In genomic region chr2:219701847-219702634, GRCh38 we compare ENCODE assay signal across 16 cellular contexts.
DNase-seq lines count a peak whose midpoint lies in the region; ATAC-seq, FAIRE-seq and TF ChIP-seq lines count a peak whose summit lies in the region.
"Had no signal": no experiment of that assay in that cellular context is flagged by ENCODE, and none has a peak within 500 bp of the region (broad histone marks: within the 10 kb centered on the region; RNA-seq: fewer than 3 reads in every experiment).

No MANE protein-coding gene starts in this region.

- H3K4me1 ChIP-seq in heart right ventricle (peaks cover 0 to 49% (median 24%) of the 10 kb centered on the region in 9 donors), prostate gland (replicated peaks) (no peaks in the 10 kb centered on the region), kidney (ENCODE audit: control insufficient read depth in 1 of 2, insufficient read depth in 1 of 2, low read depth in 1 of 2, low read length in 2 of 2) (no peaks in the 10 kb centered on the region)

- 33 to 35% methylated on average over 8 of the region's 8 CpGs for WGBS in heart right ventricle, 2 donors
- WGBS in prostate gland: 23% methylated on average over 8 of the region's 8 CpGs

- H3K27me3 ChIP-seq in heart right ventricle (peaks cover 0 to 19% (median 0%) of the 10 kb centered on the region in 7 donors), prostate gland (replicated peaks; ENCODE audit: insufficient read depth) (no peaks in the 10 kb centered on the region)

- no peaks in the 10 kb centered on the region for H3K36me3 ChIP-seq in heart right ventricle
- H3K36me3 ChIP-seq in prostate gland: no peaks in the 10 kb centered on the region
- no peaks in the 10 kb centered on the region for H3K36me3 ChIP-seq in kidney (ENCODE audit: control insufficient read depth in 1 of 2, insufficient read depth in 2 of 2, low read length in 2 of 2)

- no peak for FAIRE-seq in kidney (lab: Jason Lieb, UNC)
- FAIRE-seq: GM19239, RCC 7860 had no signal

- peak; percentile 26 to 69 (median 62) for ATAC-seq in heart right ventricle
- ATAC-seq in GM19455 (IDR thresholded peaks at IDR 0.05; ENCODE audit: unreplicated experiment): no peak
- ATAC-seq: naive thymus-derived CD4-positive, alpha-beta T cell; sciatic nerve had no signal

- H3K4me3 ChIP-seq in astrocyte of the cerebellum (ENCODE audit: low read depth, low read length): no peak overlapping the region
- H3K4me3 ChIP-seq in heart right ventricle: no peak overlapping the region
- no peak overlapping the region for H3K4me3 ChIP-seq in prostate gland
- no peak overlapping the region for H3K4me3 ChIP-seq in kidney (ENCODE audit: low read length in 2 of 2)

- DNase-seq in HCEC 1CT: peak; percentile 7
- peak; percentile 49 for DNase-seq in astrocyte of the cerebellum (ENCODE audit: low read depth)
- peak; percentile 43 to 44 for DNase-seq in heart right ventricle
- DNase-seq in prostate gland (ENCODE audit: low spot score): peak; percentile 45
- DNase-seq in activated CD4-positive, alpha-beta T cell treated with anti-CD3 and anti-CD28 coated beads, Interleukin-2, amount 50 U/mL, for 4 hours: no peak
- DNase-seq in DMS53 (lab: John Stamatoyannopoulos, UW): no peak
- DNase-seq in kidney: no peak
- DNase-seq: activated naive CD4-positive, alpha-beta T cell; immature natural killer cell; MM.1S; naive thymus-derived CD4-positive, alpha-beta T cell had no signal

- H3K27ac ChIP-seq in heart right ventricle (peak overlapping the region in 8 of 10 donors; percentile 13 to 76 (median 50)), prostate gland (no peak overlapping the region), kidney (ENCODE audit: low read depth in 2 of 2, low read length in 2 of 2) (no peak overlapping the region)
- H3K27ac ChIP-seq: C4-2B had no signal

- TF ChIP-seq CTCF in astrocyte of the cerebellum (IDR thresholded peaks at IDR 0.05; ENCODE audit: low read depth, low read length, missing control alignments) (no peak), heart right ventricle (IDR thresholded peaks at IDR 0.05) (no peak), prostate gland (IDR thresholded peaks at IDR 0.05) (no peak), kidney (IDR thresholded peaks at IDR 0.05; ENCODE audit: borderline replicate concordance, extremely low read depth, insufficient read depth) (no peak)

- no peak overlapping the region for H3K9ac ChIP-seq in kidney (ENCODE audit: low read length in 2 of 2)

- no peak for TF ChIP-seq POLR2A in prostate gland (IDR thresholded peaks at IDR 0.05)

- in situ Hi-C loops in astrocyte of the cerebellum (cut with HindIII; ENCODE audit: low sequenced_read_pairs): no loop called here

- H3K9me3 ChIP-seq in heart right ventricle: no peaks in the 10 kb centered on the region
- no peaks in the 10 kb centered on the region for H3K9me3 ChIP-seq in prostate gland
- no peaks in the 10 kb centered on the region for H3K9me3 ChIP-seq in kidney (ENCODE audit: control insufficient read depth in 1 of 2, low read length in 2 of 2)

- intact Hi-C loops in heart right ventricle (cut with DNase I) (loop anchor here in 1 of 10 donors (5.0 kb wide), 1 partner anchor 160 kb away; the partner anchor contains the start of genes CHPF and TMEM198), prostate gland (cut with DNase I) (no loop called here), kidney (cut with DNase I) (no loop called here)

Comparison
In these comparisons a context has a peak if more than half of its experiments do, and no peak if none do; other contexts are left out.
1. DNase-seq: peak in HCEC 1CT (single experiment), astrocyte of the cerebellum (single experiment), heart right ventricle (2 of 2) and prostate gland (single experiment); none in activated CD4-positive, alpha-beta T cell treated with anti-CD3 and anti-CD28 coated beads, Interleukin-2, amount 50 U/mL, for 4 hours (0 of 2), DMS53 (single experiment) and kidney (single experiment).
2. H3K27ac ChIP-seq: peak in heart right ventricle (8 of 10); none in prostate gland (0 of 2) and kidney (0 of 2).